In genomic region chr17:5745091-5745820, GRCh38 we compare ENCODE assay signal across 19 cellular contexts.
"Had no signal": no experiment of that assay in that cellular context is flagged by ENCODE, and none has a peak within 500 bp of the region (broad histone marks: within the 10 kb centered on the region; RNA-seq: fewer than 3 reads in every experiment).

No MANE protein-coding gene starts in this region.

- H3K27ac ChIP-seq: hepatocyte, neutrophil, ovary, prostate gland, tibial artery had no signal

- H3K4me3 ChIP-seq: hepatocyte, ovary, prostate gland, tibial artery had no signal

- H3K36me3 ChIP-seq: neutrophil, ovary, prostate gland, tibial artery had no signal

- H3K9me3 ChIP-seq: neutrophil, ovary, prostate gland, tibial artery had no signal

- ATAC-seq: activated T-cell treated with anti-CD3 and anti-CD28 coated beads, Interleukin-2, amount 50 U/mL, for 72 hours; right cardiac atrium; stimulated activated naive CD8-positive, alpha-beta T cell treated with anti-CD3 and anti-CD28 coated beads, Interleukin-15, amount 100 ng/mL, for 72 hours; T-helper 17 cell had no signal

- H3K27me3 ChIP-seq: ovary, tibial artery had no signal

- DNase-seq: activated CD4-positive, alpha-beta memory T cell treated with anti-CD3 and anti-CD28 coated beads, Interleukin-2, amount 10 ng/mL, durations not matched to agents 7 days and 5 days; activated CD4-positive, alpha-beta T cell treated with anti-CD3 and anti-CD28 coated beads for 48 hours; activated effector memory CD4-positive, alpha-beta T cell treated with Interleukin-2 at 50 U/mL for 16 hours; activated naive CD4-positive, alpha-beta T cell treated with anti-CD3 and anti-CD28 coated beads for 36 hours; activated naive CD8-positive, alpha-beta T cell treated with anti-CD3 and anti-CD28 coated beads, Interleukin-2, amount 10 ng/mL, durations not matched to agents 7 days and 5 days; activated T-cell treated with anti-CD3 and anti-CD28 coated beads, Interleukin-2, amount 50 U/mL, for 72 hours; amniotic stem cell; effector CD8-positive, alpha-beta T cell; erythroblast; foreskin melanocyte; ovary; right cardiac atrium; stimulated activated CD4-positive, alpha-beta T cell treated with anti-CD3 and anti-CD28 coated beads, Interleukin-12 subunit alpha, Interleukin-12 subunit beta, amount 100 ng/mL, for 4 hours; stimulated activated naive CD8-positive, alpha-beta T cell treated with anti-CD3 and anti-CD28 coated beads, Interleukin-15, amount 100 ng/mL, for 72 hours; T-helper 17 cell had no signal
